ENCODE assay signal across 27 cellular contexts in the genomic region with DNA sequence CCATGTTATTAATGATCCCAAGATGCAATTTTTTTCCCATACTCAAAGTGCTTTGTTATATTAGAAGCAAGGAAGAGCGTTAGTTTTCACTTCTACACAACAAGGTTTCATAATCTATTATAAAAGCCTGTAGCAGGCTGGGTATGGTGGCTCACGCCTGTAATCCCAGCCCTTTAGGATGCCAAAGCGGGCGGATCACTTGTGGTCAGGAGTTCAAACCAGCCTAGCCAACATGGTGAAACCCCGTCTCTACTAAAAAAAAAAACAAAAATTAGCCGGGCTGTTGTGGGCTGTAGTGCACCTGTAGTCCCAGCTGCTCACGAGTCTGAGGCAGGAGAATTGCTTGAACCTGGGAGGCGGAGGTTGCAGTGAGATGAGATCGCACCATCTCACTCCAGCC. TPM values are rescaled to one million over a fixed set of nuclear protein-coding genes. Genes with fewer than 3 reads are reported as not detected.
DNase-seq lines count a peak whose midpoint lies in the region; ATAC-seq and TF ChIP-seq lines count a peak whose summit lies in the region.
"Had no signal": no experiment of that assay in that cellular context is flagged by ENCODE, and none has a peak within 500 bp of the region (broad histone marks: within the 10 kb centered on the region; RNA-seq: fewer than 3 reads in every experiment).

No MANE protein-coding gene starts in this region.

- no peaks in the 10 kb centered on the region for H3K9me3 ChIP-seq in RWPE2 (ENCODE audit: severe bottlenecking)
- H3K9me3 ChIP-seq: Peyer's patch had no signal

- in situ Hi-C loops in brain microvascular endothelial cell (cut with HindIII; ENCODE audit: low pct_ligation_motif_present, low sequenced_read_pairs) = no loop called here

- H3K36me3 ChIP-seq in RWPE2 (ENCODE audit: low read depth) (no peaks in the 10 kb centered on the region), brain microvascular endothelial cell (replicated peaks) (no peaks in the 10 kb centered on the region)
- H3K36me3 ChIP-seq: Peyer's patch had no signal

- ATAC-seq in RWPE2 (ENCODE audit: low read depth) (no peak), foreskin keratinocyte (no peak), GM21717 (IDR thresholded peaks at IDR 0.05; ENCODE audit: unreplicated experiment) (no peak)
- ATAC-seq: HCT116, K562, T-helper 17 cell had no signal

- DNase-seq in A172 (ENCODE audit: low spot score) = peak; percentile 0
- DNase-seq in HL-60 (ENCODE audit: low read depth in 1 of 2, low spot score in 1 of 2) = no peak
- no peak for DNase-seq in RWPE2 (ENCODE audit: low spot score)
- peak in 1 of 2 donors; percentile 9 for DNase-seq in foreskin keratinocyte
- DNase-seq in DMS 273 treated with DMSO at 0.1 percent for 48 hours (lab: John Stamatoyannopoulos, UW) = no peak
- no peak for DNase-seq in AG08396 (ENCODE audit: low spot score)
- no peak for DNase-seq in brain microvascular endothelial cell
- DNase-seq: 8988T; CD4-positive, CD25-positive, alpha-beta regulatory T cell; DND-41; NCI-H1105; NCI-H146; NCI-H2029 treated with DMSO at 0.1 percent for 48 hours; NCI-H2171; NCI-H345; NCI-H524; NCI-H774; Peyer's patch; Right ventricle myocardium superior; SW 1271; T-helper 17 cell had no signal

- H3K27me3 ChIP-seq in HL-60 (ENCODE audit: insufficient read depth, poor library complexity, severe bottlenecking) (no peaks in the 10 kb centered on the region), RWPE2 (ENCODE audit: insufficient read depth, poor library complexity, severe bottlenecking) (no peaks in the 10 kb centered on the region), foreskin keratinocyte (no peaks in the 10 kb centered on the region), brain microvascular endothelial cell (replicated peaks) (no peaks in the 10 kb centered on the region)
- H3K27me3 ChIP-seq: Peyer's patch had no signal

- no peak for TF ChIP-seq CTCF in HL-60 (IDR thresholded peaks at IDR 0.05; ENCODE audit: insufficient read depth, low read length)
- no peak for TF ChIP-seq CTCF in RWPE2 (IDR thresholded peaks at IDR 0.05; ENCODE audit: poor library complexity, severe bottlenecking)
- no peak for TF ChIP-seq CTCF in foreskin keratinocyte (conservative IDR thresholded peaks at IDR 0.05)
- no peak for TF ChIP-seq CTCF in brain microvascular endothelial cell (IDR thresholded peaks at IDR 0.05; ENCODE audit: low read depth, low read length, missing control alignments)

- H3K4me3 ChIP-seq in HL-60 (replicated peaks; ENCODE audit: insufficient read depth, low read length) = no peak overlapping the region
- H3K4me3 ChIP-seq in RWPE2 (ENCODE audit: severe bottlenecking) = no peak overlapping the region
- no peak overlapping the region for H3K4me3 ChIP-seq in brain microvascular endothelial cell (ENCODE audit: low read depth, low read length)
- H3K4me3 ChIP-seq: K562, Peyer's patch, SK-N-MC had no signal

- H3K27ac ChIP-seq in HL-60 (replicated peaks) (peak overlapping the region; percentile 79), RWPE2 (ENCODE audit: poor library complexity, severe bottlenecking) (peak overlapping the region; percentile 92), foreskin keratinocyte (peak overlapping the region; percentile 97), brain microvascular endothelial cell (no peak overlapping the region)
- H3K27ac ChIP-seq: Peyer's patch, SK-N-MC had no signal

- H3K4me1 ChIP-seq in RWPE2 (ENCODE audit: insufficient read depth, poor library complexity, severe bottlenecking) (peaks cover 32% of the 10 kb centered on the region), foreskin keratinocyte (peaks cover 40% of the 10 kb centered on the region)
- H3K4me1 ChIP-seq: Peyer's patch had no signal

RNA-seq across cellular contexts. Expression of a gene that starts 19.0 kb away (rescaled TPM):
- total RNA-seq in A172 (2014; rRNA removed; shearing (Covaris generic)) = not detected in 2 replicates
- total RNA-seq in foreskin keratinocyte = 129 and 205 TPM in 2 replicates
- polyA plus RNA-seq in foreskin keratinocyte = 96.4 and 169 TPM in 2 replicates
- total RNA-seq: CD4-positive, CD25-positive, alpha-beta regulatory T cell; H1; Peyer's patch; Right ventricle myocardium superior had no signal
- polyA plus RNA-seq: CD4-positive, CD25-positive, alpha-beta regulatory T cell; H1 had no signal

RNA-seq across cellular contexts. Expression of a gene that starts 39.2 kb away (rescaled TPM):
- not detected in 2 replicates for total RNA-seq in A172 (2014; rRNA removed; shearing (Covaris generic))
- 0.07 and 2.3 TPM in 2 replicates for total RNA-seq in foreskin keratinocyte
- polyA plus RNA-seq in foreskin keratinocyte = 0.73 TPM in 1 of 2 replicates, not detected in the other
- total RNA-seq: CD4-positive, CD25-positive, alpha-beta regulatory T cell; H1; K562; Peyer's patch; Right ventricle myocardium superior; T-helper 17 cell had no signal
- polyA plus RNA-seq: AG04450; CD4-positive, CD25-positive, alpha-beta regulatory T cell; H1; K562 had no signal

Comparison
In these comparisons a context has a peak if more than half of its experiments do, and no peak if none do; other contexts are left out.
1. RNA of a gene that starts 19.0 kb away (total RNA-seq): 129 to 205 TPM in foreskin keratinocyte; not detected in A172; every median in the first group is over 100 times any median in the second.